ENCODE assay signal across 12 cellular contexts in genomic region chr19:39154626-39155100, GRCh38. TPM values are rescaled to one million over a fixed set of nuclear protein-coding genes. Genes with fewer than 3 reads are reported as not detected.
DNase-seq lines count a peak whose midpoint lies in the region; ATAC-seq, FAIRE-seq and TF ChIP-seq lines count a peak whose summit lies in the region.
"Had no signal": no experiment of that assay in that cellular context is flagged by ENCODE, and none has a peak within 500 bp of the region (broad histone marks: within the 10 kb centered on the region; RNA-seq: fewer than 3 reads in every experiment).

No MANE protein-coding gene starts in this region.

- H3K9me3 Mint-ChIP-seq in astrocyte (ENCODE audit: unreplicated experiment) = no peaks in the 10 kb centered on the region
- H3K9me3 Mint-ChIP-seq in activated CD4-positive, alpha-beta T cell treated with anti-CD3 and anti-CD28 coated beads for 36 hours (ENCODE audit: low read depth) = no peaks in the 10 kb centered on the region

- intact Hi-C loops in thyroid gland (cut with DNase I) = no loop called here
- intact Hi-C loops in activated CD4-positive, alpha-beta T cell treated with anti-CD3 and anti-CD28 coated beads for 36 hours (cut with DNase I, micrococcal nuclease) = no loop called here

- H3K4me1 Mint-ChIP-seq in astrocyte (ENCODE audit: low read depth, unreplicated experiment) = peaks cover 33% of the 10 kb centered on the region
- H3K4me1 Mint-ChIP-seq in activated CD4-positive, alpha-beta T cell treated with anti-CD3 and anti-CD28 coated beads for 36 hours = peaks cover 24% of the 10 kb centered on the region

- H3K9ac ChIP-seq in astrocyte (ENCODE audit: low read length) = no peak overlapping the region

- peaks cover 17% of the 10 kb centered on the region for H3K4me1 ChIP-seq in astrocyte (ENCODE audit: insufficient read depth, low read length)
- peaks cover 35 to 56% of the 10 kb centered on the region in 2 donors for H3K4me1 ChIP-seq in thyroid gland

- H3K4me3 ChIP-seq in astrocyte (ENCODE audit: insufficient read depth, low read depth, low read length) (no peak overlapping the region), thyroid gland (replicated peaks in 1 of 3) (no peak overlapping the region)

- H3K9me3 ChIP-seq in astrocyte (ENCODE audit: insufficient read depth, low read depth, low read length) (no peaks in the 10 kb centered on the region), thyroid gland (no peaks in the 10 kb centered on the region)

- TF ChIP-seq POLR2A in thyroid gland (IDR thresholded peaks at IDR 0.05) = no peak

- no peak for FAIRE-seq in astrocyte (lab: Jason Lieb, UNC)
- no peak for FAIRE-seq in urothelium cell line (lab: Jason Lieb, UNC)
- FAIRE-seq: colon had no signal

- DNase-seq in NCI-H1417 (lab: John Stamatoyannopoulos, UW) (peak in 2 of 3 experiments; percentile 5 to 20), NCI-H1417 treated with DMSO at 0.1 percent for 48 hours (lab: John Stamatoyannopoulos, UW) (no peak), astrocyte (ENCODE audit: low read depth) (no peak), left kidney (ENCODE audit: low read depth, low spot score) (peak; percentile 79), thyroid gland (peak; percentile 92), urothelium cell line (ENCODE audit: low spot score) (no peak)
- DNase-seq in activated CD4-positive, alpha-beta T cell treated with anti-CD3 and anti-CD28 coated beads for 36 hours = no peak
- DNase-seq: activated gamma-delta T cell treated with Interleukin-2 at 50 U/mL for 16 hours had no signal

- no peak for ATAC-seq in GM19328 (IDR thresholded peaks at IDR 0.05; ENCODE audit: unreplicated experiment)
- no peak for ATAC-seq in activated CD4-positive, alpha-beta T cell treated with anti-CD3 and anti-CD28 coated beads for 36 hours

- H3K36me3 ChIP-seq in astrocyte (ENCODE audit: insufficient read depth, low read length) = no peaks in the 10 kb centered on the region
- H3K36me3 ChIP-seq in thyroid gland = no peaks in the 10 kb centered on the region

- H3K27ac Mint-ChIP-seq in astrocyte (ENCODE audit: unreplicated experiment) = peak overlapping the region; percentile 37
- no peak overlapping the region for H3K27ac Mint-ChIP-seq in activated CD4-positive, alpha-beta T cell treated with anti-CD3 and anti-CD28 coated beads for 36 hours

- no peaks in the 10 kb centered on the region for H3K27me3 Mint-ChIP-seq in astrocyte (ENCODE audit: low read depth, unreplicated experiment)
- H3K27me3 Mint-ChIP-seq in activated CD4-positive, alpha-beta T cell treated with anti-CD3 and anti-CD28 coated beads for 36 hours = no peaks in the 10 kb centered on the region

- peaks cover 69% of the 10 kb centered on the region for H4K20me1 ChIP-seq in astrocyte (ENCODE audit: insufficient read depth, low read length)

- CTCF ChIA-PET in activated CD4-positive, alpha-beta T cell treated with anti-CD3 and anti-CD28 coated beads for 36 hours (lab: Charles Lee) = interaction anchor here (0.7 kb wide), 1 partner anchor 236 kb away, joined by 3 read pairs; the partner anchor contains the start of genes MED29 and PAF1

- no peaks in the 10 kb centered on the region for H3K27me3 ChIP-seq in astrocyte (ENCODE audit: insufficient read depth, low read length)
- no peaks in the 10 kb centered on the region for H3K27me3 ChIP-seq in thyroid gland

- POLR2A ChIA-PET in activated CD4-positive, alpha-beta T cell treated with anti-CD3 and anti-CD28 coated beads for 36 hours (lab: Charles Lee) = no interaction called here

- 10 to 26% methylated on average over 10 to 11 of the region's 11 CpGs for WGBS in thyroid gland, 2 donors

- no peak overlapping the region for H3K4me2 ChIP-seq in astrocyte (ENCODE audit: low read length)

- H2AFZ ChIP-seq in astrocyte (ENCODE audit: low read depth, low read length) = no peak overlapping the region

- H3K4me3 Mint-ChIP-seq in astrocyte (ENCODE audit: unreplicated experiment) = no peak overlapping the region
- H3K4me3 Mint-ChIP-seq in activated CD4-positive, alpha-beta T cell treated with anti-CD3 and anti-CD28 coated beads for 36 hours = no peak overlapping the region

- TF ChIP-seq CTCF in astrocyte (IDR thresholded peaks at IDR 0.05; ENCODE audit: insufficient read depth, low read depth, low read length) (no peak), thyroid gland (IDR thresholded peaks at IDR 0.05) (peak in 2 of 6 experiments; percentile 25 to 42)

- H3K27ac ChIP-seq in astrocyte (ENCODE audit: low read depth, low read length) (no peak overlapping the region), thyroid gland (peak overlapping the region; percentile 64 to 78 (median 68))

- H3K79me2 ChIP-seq in astrocyte (ENCODE audit: insufficient read depth, low read length) = peaks cover 68% of the 10 kb centered on the region

- H3K36me3 Mint-ChIP-seq in astrocyte (ENCODE audit: low read depth, unreplicated experiment) = peaks cover 15% of the 10 kb centered on the region
- H3K36me3 Mint-ChIP-seq in activated CD4-positive, alpha-beta T cell treated with anti-CD3 and anti-CD28 coated beads for 36 hours (ENCODE audit: low read depth) = no peaks in the 10 kb centered on the region

RNA-seq across cellular contexts. Expression of gene PAK4, which starts 29.1 kb away (rescaled TPM):
- total RNA-seq in astrocyte (48.0 and 51.1 TPM in 2 replicates), thyroid gland (10 to 100 TPM; 12.4 to 24.9 (median 23.2) TPM)
- 10 to 100 TPM; 14.2 to 22.6 TPM for total RNA-seq in activated CD4-positive, alpha-beta T cell treated with anti-CD3 and anti-CD28 coated beads for 36 hours

RNA-seq across cellular contexts. Expression of gene NCCRP1, which starts 42.1 kb away (rescaled TPM):
- total RNA-seq in astrocyte (not detected in 2 replicates), thyroid gland (under 1 TPM in 3 of 4 donors, not detected in 1; 0.45 to 0.81 (median 0.78) TPM)
- total RNA-seq in activated CD4-positive, alpha-beta T cell treated with anti-CD3 and anti-CD28 coated beads for 36 hours = not detected
- total RNA-seq: A673, M059J had no signal

RNA-seq across cellular contexts. Expression of gene SYCN, which starts 49.4 kb away (rescaled TPM):
- total RNA-seq in astrocyte = not detected in 2 replicates
- not detected for total RNA-seq in thyroid gland
- not detected for total RNA-seq in activated CD4-positive, alpha-beta T cell treated with anti-CD3 and anti-CD28 coated beads for 36 hours
- total RNA-seq: A673, M059J had no signal

Comparison
In these comparisons a context has a peak if more than half of its experiments do, and no peak if none do; other contexts are left out.
1. DNase-seq: peak in NCI-H1417 (2 of 3), left kidney (single experiment) and thyroid gland (2 of 2); none in NCI-H1417 treated with DMSO at 0.1 percent for 48 hours (single experiment), astrocyte (single experiment), urothelium cell line (single experiment) and activated CD4-positive, alpha-beta T cell treated with anti-CD3 and anti-CD28 coated beads for 36 hours (single experiment).